ENCODE assay signal across 16 cellular contexts in the genomic region with DNA sequence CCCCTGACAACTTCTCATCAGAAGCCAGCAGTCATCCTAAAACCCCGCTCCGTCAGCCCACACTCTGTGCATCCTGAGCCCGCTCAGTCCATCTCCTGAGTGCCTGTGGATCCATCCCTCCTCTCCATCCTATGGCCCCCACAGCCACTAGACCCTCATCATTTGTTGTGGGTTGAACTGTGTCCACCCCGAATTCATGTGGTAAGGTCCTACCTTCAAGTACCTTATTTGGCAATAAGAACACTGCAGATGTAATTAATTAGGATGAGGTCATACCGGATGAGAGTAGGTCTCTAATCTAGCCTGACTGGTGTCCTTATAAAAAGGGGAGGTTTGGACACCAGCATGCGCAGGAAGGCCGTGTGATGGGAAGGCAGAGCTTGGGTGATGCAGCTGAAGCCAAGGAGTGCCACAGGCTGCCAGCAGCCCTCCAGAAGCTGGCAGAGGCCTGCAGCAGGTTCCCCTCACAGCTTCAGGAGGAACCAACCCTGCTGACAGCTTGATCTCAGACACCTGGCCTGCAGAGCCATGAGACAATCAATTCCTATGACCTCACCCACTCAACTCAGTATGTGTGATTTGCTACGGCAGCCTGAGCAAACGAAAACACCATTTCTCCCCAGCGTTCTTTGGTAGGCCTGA.
DNase-seq lines count a peak whose midpoint lies in the region; ATAC-seq and TF ChIP-seq lines count a peak whose summit lies in the region.
"Had no signal": no experiment of that assay in that cellular context is flagged by ENCODE, and none has a peak within 500 bp of the region (broad histone marks: within the 10 kb centered on the region; RNA-seq: fewer than 3 reads in every experiment).

No MANE protein-coding gene starts in this region.

- no peak overlapping the region for H3K4me3 Mint-ChIP-seq in naive thymus-derived CD8-positive, alpha-beta T cell
- H3K4me3 Mint-ChIP-seq: activated CD4-positive, alpha-beta memory T cell treated with anti-CD3 and anti-CD28 coated beads for 36 hours; activated T-helper 17 cell treated with anti-CD3 and anti-CD28 coated beads, Interleukin-2, amount 50 U/mL, for 72 hours; B cell; IgD-negative memory B cell; stimulated activated effector memory CD8-positive, alpha-beta T cell treated with anti-CD3 and anti-CD28 coated beads, Interleukin-12 subunit alpha, Interleukin-12 subunit beta, amount 100 ng/mL, for 72 hours had no signal

- intact Hi-C loops in mucosa of descending colon (cut with DNase I, micrococcal nuclease) = no loop called here

- no peaks in the 10 kb centered on the region for H3K4me1 ChIP-seq in mucosa of descending colon (ENCODE audit: low read depth)

- DNase-seq in DMS79 (lab: John Stamatoyannopoulos, UW) (peak; percentile 91), NCI-H2029 (lab: John Stamatoyannopoulos, UW) (peak; percentile 96), SHP77 (lab: John Stamatoyannopoulos, UW) (peak; percentile 95 to 96), mucosa of descending colon (no peak)
- no peak for DNase-seq in activated CD8-positive, alpha-beta memory T cell treated with anti-CD3 and anti-CD28 coated beads for 24 hours
- DNase-seq in naive thymus-derived CD8-positive, alpha-beta T cell = no peak
- DNase-seq: activated CD4-positive, alpha-beta memory T cell treated with anti-CD3 and anti-CD28 coated beads for 36 hours; amniotic stem cell; mesenchymal stem cell; SK-N-SH had no signal

- peaks cover 0 to 2% (median 0%) of the 10 kb centered on the region in 9 donors for H3K9me3 Mint-ChIP-seq in naive thymus-derived CD8-positive, alpha-beta T cell
- H3K9me3 Mint-ChIP-seq: activated CD4-positive, alpha-beta memory T cell treated with anti-CD3 and anti-CD28 coated beads for 36 hours; activated T-helper 17 cell treated with anti-CD3 and anti-CD28 coated beads, Interleukin-2, amount 50 U/mL, for 72 hours; stimulated activated effector memory CD8-positive, alpha-beta T cell treated with anti-CD3 and anti-CD28 coated beads, Interleukin-12 subunit alpha, Interleukin-12 subunit beta, amount 100 ng/mL, for 72 hours had no signal

- peaks cover 0 to 1% (median 0%) of the 10 kb centered on the region in 4 donors for H3K4me1 Mint-ChIP-seq in naive thymus-derived CD8-positive, alpha-beta T cell
- H3K4me1 Mint-ChIP-seq: activated T-helper 17 cell treated with anti-CD3 and anti-CD28 coated beads, Interleukin-2, amount 50 U/mL, for 72 hours; B cell; IgD-negative memory B cell; stimulated activated effector memory CD8-positive, alpha-beta T cell treated with anti-CD3 and anti-CD28 coated beads, Interleukin-12 subunit alpha, Interleukin-12 subunit beta, amount 100 ng/mL, for 72 hours had no signal

- ATAC-seq in mucosa of descending colon = peak; percentile 26
- no peak for ATAC-seq in HG03520 (IDR thresholded peaks at IDR 0.05; ENCODE audit: unreplicated experiment)
- ATAC-seq in naive thymus-derived CD8-positive, alpha-beta T cell = no peak
- ATAC-seq: activated T-helper 17 cell treated with anti-CD3 and anti-CD28 coated beads, Interleukin-2, amount 50 U/mL, for 72 hours; GM12878; stimulated activated effector memory CD8-positive, alpha-beta T cell treated with anti-CD3 and anti-CD28 coated beads, Interleukin-12 subunit alpha, Interleukin-12 subunit beta, amount 100 ng/mL, for 72 hours had no signal

- H3K4me3 ChIP-seq in mucosa of descending colon = no peak overlapping the region
- H3K4me3 ChIP-seq: GM12878 had no signal

- POLR2A ChIA-PET in naive thymus-derived CD8-positive, alpha-beta T cell (lab: Charles Lee) = no interaction called here

- H3K9me3 ChIP-seq in mucosa of descending colon = no peaks in the 10 kb centered on the region
- H3K9me3 ChIP-seq: SK-N-SH had no signal

- H3K36me3 ChIP-seq in mucosa of descending colon (ENCODE audit: low read depth) = no peaks in the 10 kb centered on the region

- H3K36me3 Mint-ChIP-seq in naive thymus-derived CD8-positive, alpha-beta T cell = no peaks in the 10 kb centered on the region
- H3K36me3 Mint-ChIP-seq: activated CD4-positive, alpha-beta memory T cell treated with anti-CD3 and anti-CD28 coated beads for 36 hours; IgD-negative memory B cell; stimulated activated effector memory CD8-positive, alpha-beta T cell treated with anti-CD3 and anti-CD28 coated beads, Interleukin-12 subunit alpha, Interleukin-12 subunit beta, amount 100 ng/mL, for 72 hours had no signal

- no peak for TF ChIP-seq CTCF in mucosa of descending colon (IDR thresholded peaks at IDR 0.05)

- H3K27me3 Mint-ChIP-seq in naive thymus-derived CD8-positive, alpha-beta T cell = peaks cover 0 to 9% (median 1%) of the 10 kb centered on the region in 5 donors
- H3K27me3 Mint-ChIP-seq: activated CD4-positive, alpha-beta memory T cell treated with anti-CD3 and anti-CD28 coated beads for 36 hours; activated T-helper 17 cell treated with anti-CD3 and anti-CD28 coated beads, Interleukin-2, amount 50 U/mL, for 72 hours; IgD-negative memory B cell had no signal

- H3K27ac Mint-ChIP-seq in naive thymus-derived CD8-positive, alpha-beta T cell = no peak overlapping the region
- H3K27ac Mint-ChIP-seq: activated CD4-positive, alpha-beta memory T cell treated with anti-CD3 and anti-CD28 coated beads for 36 hours; activated T-helper 17 cell treated with anti-CD3 and anti-CD28 coated beads, Interleukin-2, amount 50 U/mL, for 72 hours; B cell; IgD-negative memory B cell; stimulated activated effector memory CD8-positive, alpha-beta T cell treated with anti-CD3 and anti-CD28 coated beads, Interleukin-12 subunit alpha, Interleukin-12 subunit beta, amount 100 ng/mL, for 72 hours had no signal

Comparison
In these comparisons a context has a peak if more than half of its experiments do, and no peak if none do; other contexts are left out.
1. DNase-seq: peak in DMS79 (single experiment), NCI-H2029 (single experiment) and SHP77 (2 of 2); none in mucosa of descending colon (0 of 3), activated CD8-positive, alpha-beta memory T cell treated with anti-CD3 and anti-CD28 coated beads for 24 hours (single experiment) and naive thymus-derived CD8-positive, alpha-beta T cell (0 of 10).